In the genomic region with DNA sequence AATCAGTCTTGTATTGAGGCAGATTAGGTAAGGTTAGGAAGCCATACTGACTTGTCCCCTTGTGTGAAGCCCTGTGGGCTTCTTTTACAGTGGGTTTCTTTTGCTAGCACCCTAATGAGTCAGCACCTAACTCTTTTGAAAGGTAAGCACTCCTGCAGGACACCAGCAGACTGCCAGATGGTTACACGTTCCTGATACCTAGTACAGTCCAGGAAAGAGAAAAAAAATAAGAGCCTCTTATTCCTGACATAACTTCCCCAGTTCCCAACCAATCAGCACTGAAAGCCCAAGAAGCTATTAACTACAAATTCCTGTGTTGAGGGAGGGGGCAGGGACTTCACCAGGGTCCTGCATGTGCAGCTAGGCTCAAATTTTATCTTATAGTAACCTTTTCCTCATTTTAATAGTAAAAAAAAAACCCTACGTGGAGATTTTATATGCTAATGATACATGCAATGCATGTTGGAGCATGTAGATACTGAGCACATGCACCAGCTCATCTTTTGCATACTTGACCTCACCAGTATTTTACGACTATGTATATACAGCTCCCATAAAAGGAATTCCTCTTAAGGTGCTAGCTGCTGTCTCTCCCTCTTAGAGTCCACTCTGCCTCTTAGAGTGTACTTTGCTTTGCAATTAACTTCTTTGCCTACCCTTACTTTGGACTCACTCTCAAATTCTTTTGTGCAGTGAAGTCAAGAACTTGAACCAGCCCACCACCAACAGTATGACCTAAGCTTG, we compare ENCODE assay signal across 26 cellular contexts.
A peak's percentile ranks its signal among the peaks of the same experiment; 100 is the strongest.
DNase-seq lines count a peak whose midpoint lies in the region; ATAC-seq, FAIRE-seq and TF ChIP-seq lines count a peak whose summit lies in the region.
"Had no signal": no experiment of that assay in that cellular context is flagged by ENCODE, and none has a peak within 500 bp of the region (broad histone marks: within the 10 kb centered on the region; RNA-seq: fewer than 3 reads in every experiment).

No MANE protein-coding gene starts in this region.

- TF ChIP-seq CTCF in RWPE2 (IDR thresholded peaks at IDR 0.05; ENCODE audit: poor library complexity, severe bottlenecking): no peak
- TF ChIP-seq CTCF in lower lobe of right lung (IDR thresholded peaks at IDR 0.05): no peak
- no peak for TF ChIP-seq CTCF in suprapubic skin (IDR thresholded peaks at IDR 0.05)

- no peak overlapping the region for H3K4me3 ChIP-seq in RWPE2 (ENCODE audit: severe bottlenecking)
- H3K4me3 ChIP-seq in lower lobe of right lung: no peak overlapping the region
- no peak overlapping the region for H3K4me3 ChIP-seq in suprapubic skin
- H3K4me3 ChIP-seq: A549; BLaER1 treated with 17β-estradiol and CSF1 and Interleukin-3, amounts not matched to agents 10 nM and 100 nM; GM12878; K562 had no signal

- no peaks in the 10 kb centered on the region for H3K27me3 ChIP-seq in RWPE2 (ENCODE audit: insufficient read depth, poor library complexity, severe bottlenecking)
- H3K27me3 ChIP-seq in lower lobe of right lung (ENCODE audit: low read depth): no peaks in the 10 kb centered on the region
- H3K27me3 ChIP-seq in suprapubic skin: no peaks in the 10 kb centered on the region
- H3K27me3 ChIP-seq: BLaER1 treated with 17β-estradiol and CSF1 and Interleukin-3, amounts not matched to agents 10 nM and 100 nM had no signal

- DNase-seq in RWPE2 (ENCODE audit: low spot score) (no peak), lower lobe of right lung (no peak), suprapubic skin (ENCODE audit: low spot score in 2 of 2) (no peak), HEK293T (ENCODE audit: extremely low spot score) (no peak), RCC 7860 (ENCODE audit: low spot score) (no peak)
- DNase-seq: AML-193; CD4-positive, alpha-beta T cell; DMS79; EL; GDM1; Kasumi-1; MV-4-11; NCI-H1105; NCI-H1436 treated with DMSO at 0.1 percent for 48 hours; NCI-H187 treated with DMSO at 0.1 percent for 48 hours; NCI-H446 treated with DMSO at 0.1 percent for 48 hours; SHP77 treated with DMSO at 0.1 percent for 48 hours had no signal

- POLR2A ChIA-PET in HEK293T (lab: Yijun Ruan, JAX): no interaction called here

- no peaks in the 10 kb centered on the region for H3K36me3 ChIP-seq in RWPE2 (ENCODE audit: low read depth)
- no peaks in the 10 kb centered on the region for H3K36me3 ChIP-seq in lower lobe of right lung
- H3K36me3 ChIP-seq in suprapubic skin: no peaks in the 10 kb centered on the region
- H3K36me3 ChIP-seq: BLaER1 treated with 17β-estradiol and CSF1 and Interleukin-3, amounts not matched to agents 10 nM and 100 nM had no signal

- intact Hi-C loops in lower lobe of right lung (cut with DNase I): no loop called here

- no peak for TF ChIP-seq EP300 in suprapubic skin (IDR thresholded peaks at IDR 0.05)

- TF ChIP-seq POLR2A in suprapubic skin (IDR thresholded peaks at IDR 0.05): no peak

- no peaks in the 10 kb centered on the region for H3K4me1 ChIP-seq in RWPE2 (ENCODE audit: insufficient read depth, poor library complexity, severe bottlenecking)
- H3K4me1 ChIP-seq in lower lobe of right lung: no peaks in the 10 kb centered on the region
- no peaks in the 10 kb centered on the region for H3K4me1 ChIP-seq in suprapubic skin
- H3K4me1 ChIP-seq: A549; BLaER1 treated with 17β-estradiol and CSF1 and Interleukin-3, amounts not matched to agents 10 nM and 100 nM had no signal

- no peaks in the 10 kb centered on the region for H3K9me3 ChIP-seq in RWPE2 (ENCODE audit: severe bottlenecking)
- no peaks in the 10 kb centered on the region for H3K9me3 ChIP-seq in lower lobe of right lung
- H3K9me3 ChIP-seq in suprapubic skin: no peaks in the 10 kb centered on the region
- H3K9me3 ChIP-seq: A549 had no signal

- 41% methylated on average over 3 of the region's 3 CpGs for WGBS in suprapubic skin

- CTCF ChIA-PET in HEK293T (lab: Yijun Ruan, JAX): no interaction called here

- no peak for FAIRE-seq in RCC 7860 (lab: Jason Lieb, UNC)
- FAIRE-seq: A549, GM12878, H54, HTR-8/SVneo, K562 had no signal

- ATAC-seq in RWPE2 (ENCODE audit: low read depth) (peak; percentile 50; the same call in 1 of the 3 replicates), esophagus mucosa (peak; percentile 61), lower lobe of right lung (peak; percentile 88), GM18907 (IDR thresholded peaks at IDR 0.05; ENCODE audit: unreplicated experiment) (no peak)
- ATAC-seq: A549, GM12878, K562 had no signal

- H3K27ac ChIP-seq in RWPE2 (ENCODE audit: poor library complexity, severe bottlenecking) (no peak overlapping the region), lower lobe of right lung (no peak overlapping the region), suprapubic skin (no peak overlapping the region)
- H3K27ac ChIP-seq: A549; BLaER1 treated with 17β-estradiol and CSF1 and Interleukin-3, amounts not matched to agents 10 nM and 100 nM; RWPE1 had no signal

TF ChIP-seq in HEK293T, 16 proteins besides CTCF, POLR2A, EP300 and RAD21:
- TF ChIP-seq HDGF (IDR thresholded peaks at IDR 0.05; ENCODE audit: borderline replicate concordance): no peak
- no peak for TF ChIP-seq LEF1 (IDR thresholded peaks at IDR 0.05; ENCODE audit: borderline replicate concordance)
- TF ChIP-seq ARNT (IDR thresholded peaks at IDR 0.05): no peak
- no peak for TF ChIP-seq BHLHE40 (IDR thresholded peaks at IDR 0.05; ENCODE audit: borderline replicate concordance)
- no peak for TF ChIP-seq PKNOX1 (IDR thresholded peaks at IDR 0.05)
- TF ChIP-seq SP1 (IDR thresholded peaks at IDR 0.05): no peak
- TF ChIP-seq CTBP1 (IDR thresholded peaks at IDR 0.05; ENCODE audit: borderline replicate concordance): no peak
- TF ChIP-seq ZNF384 (IDR thresholded peaks at IDR 0.05): no peak
- TF ChIP-seq FOXA1 (IDR thresholded peaks at IDR 0.05): no peak
- TF ChIP-seq L3MBTL2 (conservative IDR thresholded peaks at IDR 0.05): no peak
- no peak for TF ChIP-seq FOXM1 (IDR thresholded peaks at IDR 0.05; ENCODE audit: borderline replicate concordance)
